ENCODE assay signal across 13 cellular contexts in the genomic region with DNA sequence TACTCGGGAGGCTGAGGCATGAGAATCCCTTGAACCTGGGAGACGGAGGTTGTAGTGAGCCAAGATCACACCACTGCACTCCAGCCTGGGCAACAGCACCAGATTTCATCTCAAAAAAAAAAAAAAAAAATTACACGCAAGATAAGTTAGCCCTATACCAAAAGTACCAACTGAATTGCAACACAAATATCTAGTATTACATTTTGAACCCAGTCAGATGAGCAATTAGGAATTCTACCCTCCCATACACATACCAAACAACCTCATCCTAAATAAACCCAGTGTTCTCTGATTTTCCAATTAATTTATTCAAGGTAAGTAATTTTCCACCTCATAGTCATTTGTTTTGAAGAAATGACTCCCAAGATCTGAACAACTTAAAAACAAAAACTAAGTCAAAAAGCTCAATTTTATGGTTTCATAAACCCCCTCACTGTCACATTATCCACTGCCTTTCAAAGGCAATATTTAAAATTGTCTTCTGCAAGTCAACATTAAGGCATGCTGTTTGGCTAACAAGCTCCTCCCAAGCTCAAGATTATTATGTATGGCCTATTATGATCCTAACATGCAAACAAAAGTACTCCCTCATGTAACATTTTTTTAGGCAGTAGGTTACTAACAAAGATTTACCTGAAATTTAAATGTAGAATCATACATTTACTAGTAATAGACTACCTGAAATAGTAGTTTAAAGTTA. TPM values are rescaled to one million over a fixed set of nuclear protein-coding genes. Genes with fewer than 3 reads are reported as not detected.
DNase-seq lines count a peak whose midpoint lies in the region; ATAC-seq and TF ChIP-seq lines count a peak whose summit lies in the region.
"Had no signal": no experiment of that assay in that cellular context is flagged by ENCODE, and none has a peak within 500 bp of the region (broad histone marks: within the 10 kb centered on the region; RNA-seq: fewer than 3 reads in every experiment).

No MANE protein-coding gene starts in this region.

- no peak for TF ChIP-seq POLR2A in breast epithelium (IDR thresholded peaks at IDR 0.05)

- intact Hi-C loops in MCF 10A (cut with micrococcal nuclease) (loop anchor here (5.0 kb wide), 1 partner anchor 102 kb away; a partner anchor contains a TSS), breast epithelium (cut with DNase I; ENCODE audit: low total_unique reads) (no loop called here), tibial artery (cut with DNase I; ENCODE audit: low total_unique reads) (no loop called here)

- H3K27ac ChIP-seq in breast epithelium (no peak overlapping the region), tibial artery (peak overlapping the region; percentile 99 to 100)

- H3K4me3 ChIP-seq in breast epithelium, result no peak overlapping the region
- H3K4me3 ChIP-seq in tibial artery, result no peak overlapping the region

- H3K4me3 Mint-ChIP-seq in MCF 10A (ENCODE audit: unreplicated experiment), result peak overlapping the region; percentile 30
- peak overlapping the region; percentile 54 for H3K4me3 Mint-ChIP-seq in activated naive CD8-positive, alpha-beta T cell

- no peaks in the 10 kb centered on the region for H3K27me3 Mint-ChIP-seq in MCF 10A (ENCODE audit: insufficient read depth, unreplicated experiment)
- no peaks in the 10 kb centered on the region for H3K27me3 Mint-ChIP-seq in activated naive CD8-positive, alpha-beta T cell

- H3K27ac Mint-ChIP-seq in MCF 10A (ENCODE audit: low read depth, unreplicated experiment), result peak overlapping the region; percentile 29
- peak overlapping the region; percentile 46 for H3K27ac Mint-ChIP-seq in activated naive CD8-positive, alpha-beta T cell

- no peaks in the 10 kb centered on the region for H3K9me3 ChIP-seq in breast epithelium
- no peaks in the 10 kb centered on the region for H3K9me3 ChIP-seq in tibial artery

- peaks cover 0 to 13% of the 10 kb centered on the region in 2 donors for H3K4me1 ChIP-seq in breast epithelium
- peaks cover 0 to 76% (median 53%) of the 10 kb centered on the region in 4 donors for H3K4me1 ChIP-seq in tibial artery

- BruUV-seq in MCF 10A (replicated peaks; lab: Mats Ljungman, UMichigan), result no TSS peak

- H3K27me3 ChIP-seq in breast epithelium (no peaks in the 10 kb centered on the region), tibial artery (no peaks in the 10 kb centered on the region)

- TF ChIP-seq CTCF in MCF 10A (IDR thresholded peaks at IDR 0.05; ENCODE audit: unreplicated experiment), result no peak
- TF ChIP-seq CTCF in breast epithelium (IDR thresholded peaks at IDR 0.05), result no peak
- no peak for TF ChIP-seq CTCF in tibial artery (IDR thresholded peaks at IDR 0.05)

- CTCF ChIA-PET in MCF 10A (lab: Yijun Ruan, JAX), result interaction anchor here (0.7 kb wide), 4 partner anchors 9 to 101 kb away, joined by 3 to 8 read pairs (median 4); no protein-coding TSS in a partner anchor

- peaks cover 8% of the 10 kb centered on the region for H3K36me3 Mint-ChIP-seq in MCF 10A (ENCODE audit: insufficient read depth, unreplicated experiment)
- H3K36me3 Mint-ChIP-seq in activated naive CD8-positive, alpha-beta T cell, result peaks cover 4% of the 10 kb centered on the region

- H3K4me1 Mint-ChIP-seq in MCF 10A (ENCODE audit: insufficient read depth, unreplicated experiment), result peaks cover 25% of the 10 kb centered on the region
- H3K4me1 Mint-ChIP-seq in activated naive CD8-positive, alpha-beta T cell (ENCODE audit: low read depth), result peaks cover 56% of the 10 kb centered on the region

- peak; percentile 17 for DNase-seq in MCF 10A (ENCODE audit: unreplicated experiment)
- no peak for DNase-seq in breast epithelium (ENCODE audit: low spot score in 2 of 2)
- peak; percentile 24 for DNase-seq in mesenteric fat pad (ENCODE audit: low spot score)
- DNase-seq in tibial artery, result no peak
- no peak for DNase-seq in NCI-H748 treated with DMSO at 0.1 percent for 48 hours (lab: John Stamatoyannopoulos, UW)
- no peak for DNase-seq in activated CD8-positive, alpha-beta memory T cell treated with anti-CD3 and anti-CD28 coated beads, Interleukin-2, amount 50 U/mL, for 4 hours
- DNase-seq: AML-193; effector CD8-positive, alpha-beta T cell; islet precursor cell; Kasumi-1; NCI-H526 treated with DMSO at 0.1 percent for 48 hours had no signal

- no peak for ATAC-seq in HG03135 (IDR thresholded peaks at IDR 0.05; ENCODE audit: unreplicated experiment)

- POLR2A ChIA-PET in MCF 10A (lab: Yijun Ruan, JAX), result interaction anchor here (0.8 to 2.8 kb wide), 11 partner anchors 9 to 182 kb away, joined by 3 to 19 read pairs (median 4); a partner anchor contains a TSS

- H3K36me3 ChIP-seq in breast epithelium, result no peaks in the 10 kb centered on the region
- no peaks in the 10 kb centered on the region for H3K36me3 ChIP-seq in tibial artery

- H3K9me3 Mint-ChIP-seq in MCF 10A (ENCODE audit: unreplicated experiment), result no peaks in the 10 kb centered on the region
- no peaks in the 10 kb centered on the region for H3K9me3 Mint-ChIP-seq in activated naive CD8-positive, alpha-beta T cell (ENCODE audit: low read depth)

RNA-seq across cellular contexts. Expression of a gene that starts 4.5 kb away (rescaled TPM):
- 75.5 and 76.8 TPM in 2 replicates for total RNA-seq in MCF 10A (2022)
- total RNA-seq in breast epithelium, result 100 to 1,000 TPM in 2 of 3 donors, 10 to 100 TPM in 1; 87.4 to 118 (median 110) TPM
- total RNA-seq in mesenteric fat pad, result 92.1 TPM

Comparison
In these comparisons a context has a peak if more than half of its experiments do, and no peak if none do; other contexts are left out.
1. DNase-seq: peak in MCF 10A (single experiment) and mesenteric fat pad (single experiment); none in breast epithelium (0 of 2), tibial artery (0 of 2), NCI-H748 treated with DMSO at 0.1 percent for 48 hours (single experiment) and activated CD8-positive, alpha-beta memory T cell treated with anti-CD3 and anti-CD28 coated beads, Interleukin-2, amount 50 U/mL, for 4 hours (single experiment).
2. H3K27ac ChIP-seq: peak in tibial artery (2 of 2); none in breast epithelium (0 of 2).